9 cellular contexts compared by ENCODE assay signal in the genomic region with DNA sequence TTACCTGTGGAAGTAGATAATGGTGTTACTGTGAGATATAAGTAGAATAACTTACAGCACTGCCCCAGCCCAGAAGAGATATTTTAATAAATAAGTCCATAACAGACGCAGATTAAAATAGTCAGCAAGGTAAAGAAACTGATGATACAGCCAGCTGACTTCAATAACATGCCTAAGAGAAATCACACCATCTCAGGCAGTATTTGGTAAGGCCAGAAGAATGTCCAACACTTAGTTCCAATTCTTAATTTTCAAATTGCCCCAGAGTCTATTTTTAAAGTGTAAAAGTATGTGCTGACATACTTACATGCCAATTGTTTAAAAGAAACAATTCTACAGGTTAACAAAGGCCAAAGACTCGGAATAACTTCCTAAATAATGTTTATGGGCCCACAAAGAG. TPM values are rescaled to one million over a fixed set of nuclear protein-coding genes. Genes with fewer than 3 reads are reported as not detected.
DNase-seq lines count a peak whose midpoint lies in the region; ATAC-seq and TF ChIP-seq lines count a peak whose summit lies in the region.
"Had no signal": no experiment of that assay in that cellular context is flagged by ENCODE, and none has a peak within 500 bp of the region (broad histone marks: within the 10 kb centered on the region; RNA-seq: fewer than 3 reads in every experiment).

No MANE protein-coding gene starts in this region.

- H3K27ac Mint-ChIP-seq in HFFc6: peak overlapping the region; percentile 83
- H3K27ac Mint-ChIP-seq in activated B cell treated with CpG ODN at 0.5 μM for 24 hours: peak overlapping the region; percentile 86
- no peak overlapping the region for H3K27ac Mint-ChIP-seq in stimulated activated effector memory CD8-positive, alpha-beta T cell treated with anti-CD3 and anti-CD28 coated beads, Interleukin-12 subunit alpha, Interleukin-12 subunit beta, amount 100 ng/mL, for 72 hours
- H3K27ac Mint-ChIP-seq in effector memory CD8-positive, alpha-beta T cell: no peak overlapping the region

- H3K27me3 Mint-ChIP-seq in HFFc6 (ENCODE audit: insufficient read depth) (peaks cover 4% of the 10 kb centered on the region; the same call in 1 of the 2 replicates), activated B cell treated with CpG ODN at 0.5 μM for 24 hours (no peaks in the 10 kb centered on the region)
- peaks cover 64 to 89% of the 10 kb centered on the region in 2 donors for H3K27me3 Mint-ChIP-seq in effector memory CD8-positive, alpha-beta T cell

- intact Hi-C loops in activated B cell treated with CpG ODN at 0.5 μM for 24 hours (cut with micrococcal nuclease): loop anchor here (2.0 to 5.0 kb wide), 6 partner anchors 17 to 303 kb away; partner anchors contain the start of genes ACTL6A, MFN1 and USP13
- intact Hi-C loops in right cardiac atrium (cut with DNase I): loop anchor here in 1 of 4 donors (10.0 kb wide), 1 partner anchor 105 kb away; no protein-coding TSS in a partner anchor

- WGBS in right cardiac atrium: 26% methylated on average over 2 of the region's 2 CpGs

- no peak for DNase-seq in HFFc6
- DNase-seq in activated B cell treated with CpG ODN at 0.5 μM for 24 hours: no peak
- no peak for DNase-seq in right cardiac atrium
- no peak for DNase-seq in stimulated activated effector memory CD8-positive, alpha-beta T cell treated with anti-CD3 and anti-CD28 coated beads, Interleukin-12 subunit alpha, Interleukin-12 subunit beta, amount 100 ng/mL, for 72 hours (ENCODE audit: low spot score in 2 of 2)
- DNase-seq in effector memory CD8-positive, alpha-beta T cell: no peak
- no peak for DNase-seq in NCI-H2196 (lab: John Stamatoyannopoulos, UW; ENCODE audit: unreplicated experiment)
- DNase-seq in COR-L47 (lab: John Stamatoyannopoulos, UW): no peak
- DNase-seq: NCI-H510A treated with DMSO at 0.1 percent for 48 hours had no signal

- H3K4me1 Mint-ChIP-seq in HFFc6 (ENCODE audit: low read depth) (peaks cover 55% of the 10 kb centered on the region), activated B cell treated with CpG ODN at 0.5 μM for 24 hours (peaks cover 38% of the 10 kb centered on the region)
- H3K4me1 Mint-ChIP-seq in stimulated activated effector memory CD8-positive, alpha-beta T cell treated with anti-CD3 and anti-CD28 coated beads, Interleukin-12 subunit alpha, Interleukin-12 subunit beta, amount 100 ng/mL, for 72 hours: peaks cover 11% of the 10 kb centered on the region
- H3K4me1 Mint-ChIP-seq in effector memory CD8-positive, alpha-beta T cell (ENCODE audit: low read depth in 2 of 2): peaks cover 12 to 14% of the 10 kb centered on the region in 2 donors

- no peaks in the 10 kb centered on the region for H3K9me3 ChIP-seq in right cardiac atrium (ENCODE audit: control insufficient read depth, low read length)

- H3K4me3 Mint-ChIP-seq in HFFc6 (peak overlapping the region; percentile 93), activated B cell treated with CpG ODN at 0.5 μM for 24 hours (peak overlapping the region; percentile 90)
- peak overlapping the region; percentile 65 for H3K4me3 Mint-ChIP-seq in stimulated activated effector memory CD8-positive, alpha-beta T cell treated with anti-CD3 and anti-CD28 coated beads, Interleukin-12 subunit alpha, Interleukin-12 subunit beta, amount 100 ng/mL, for 72 hours
- peak overlapping the region in 1 of 2 donors; percentile 83 for H3K4me3 Mint-ChIP-seq in effector memory CD8-positive, alpha-beta T cell

- peak overlapping the region; percentile 79 for H3K27ac ChIP-seq in right cardiac atrium (ENCODE audit: low read length)

- no peaks in the 10 kb centered on the region for H3K27me3 ChIP-seq in right cardiac atrium (ENCODE audit: control insufficient read depth, insufficient read depth)

- CTCF ChIA-PET in activated B cell treated with CpG ODN at 0.5 μM for 24 hours (lab: Charles Lee): no interaction called here

- H3K9me3 Mint-ChIP-seq in HFFc6 (no peaks in the 10 kb centered on the region), activated B cell treated with CpG ODN at 0.5 μM for 24 hours (no peaks in the 10 kb centered on the region)
- no peaks in the 10 kb centered on the region for H3K9me3 Mint-ChIP-seq in stimulated activated effector memory CD8-positive, alpha-beta T cell treated with anti-CD3 and anti-CD28 coated beads, Interleukin-12 subunit alpha, Interleukin-12 subunit beta, amount 100 ng/mL, for 72 hours
- no peaks in the 10 kb centered on the region for H3K9me3 Mint-ChIP-seq in effector memory CD8-positive, alpha-beta T cell

- POLR2A ChIA-PET in activated B cell treated with CpG ODN at 0.5 μM for 24 hours (lab: Charles Lee): interaction anchor here (1.0 to 1.4 kb wide), 3 partner anchors 14 to 301 kb away, joined by 3 to 5 read pairs (median 4); partner anchors contain the start of genes ACTL6A and PIK3CA

- no peak for ATAC-seq in activated B cell treated with CpG ODN at 0.5 μM for 24 hours (ENCODE audit: low read depth)
- ATAC-seq in right cardiac atrium: no peak
- no peak for ATAC-seq in stimulated activated effector memory CD8-positive, alpha-beta T cell treated with anti-CD3 and anti-CD28 coated beads, Interleukin-12 subunit alpha, Interleukin-12 subunit beta, amount 100 ng/mL, for 72 hours
- no peak for ATAC-seq in effector memory CD8-positive, alpha-beta T cell (replicated peaks)
- ATAC-seq in HG02852 (IDR thresholded peaks at IDR 0.05; ENCODE audit: unreplicated experiment): no peak

- H3K4me3 ChIP-seq in right cardiac atrium (ENCODE audit: low read length): peak overlapping the region; percentile 86

- H3K4me1 ChIP-seq in right cardiac atrium (ENCODE audit: control insufficient read depth, insufficient read depth, low read length): peaks cover 8% of the 10 kb centered on the region

- H3K36me3 Mint-ChIP-seq in HFFc6 (ENCODE audit: low read depth): peaks cover 13% of the 10 kb centered on the region
- peaks cover 18% of the 10 kb centered on the region for H3K36me3 Mint-ChIP-seq in activated B cell treated with CpG ODN at 0.5 μM for 24 hours (ENCODE audit: low read depth)
- no peaks in the 10 kb centered on the region for H3K36me3 Mint-ChIP-seq in stimulated activated effector memory CD8-positive, alpha-beta T cell treated with anti-CD3 and anti-CD28 coated beads, Interleukin-12 subunit alpha, Interleukin-12 subunit beta, amount 100 ng/mL, for 72 hours
- peaks cover 5% of the 10 kb centered on the region for H3K36me3 Mint-ChIP-seq in effector memory CD8-positive, alpha-beta T cell (ENCODE audit: insufficient read depth)

- TF ChIP-seq CTCF in HFFc6 (IDR thresholded peaks at IDR 0.05) (no peak), activated B cell treated with CpG ODN at 0.5 μM for 24 hours (IDR thresholded peaks at IDR 0.05) (no peak)

RNA-seq across cellular contexts. Expression of gene GNB4, which starts 1.6 kb away (rescaled TPM):
- total RNA-seq in HFFc6 (2021; fragmentation: NEBNext Ultra II Directional; extraction: Animal tissue kit (Norgen Biotek cat#: 25700)): 10 to 100 TPM; 40.8 to 51.0 (median 46.3) TPM
- total RNA-seq in activated B cell treated with CpG ODN at 0.5 μM for 24 hours: 18.0 and 22.7 TPM in 2 replicates
- 10 to 100 TPM; 14.8 to 67.3 (median 17.3) TPM for total RNA-seq in right cardiac atrium
- 10.5 TPM for polyA plus RNA-seq in right cardiac atrium

Comparison
In these comparisons a context has a peak if more than half of its experiments do, and no peak if none do; other contexts are left out.
1. H3K27ac Mint-ChIP-seq: peak in HFFc6 (single experiment) and activated B cell treated with CpG ODN at 0.5 μM for 24 hours (single experiment); none in stimulated activated effector memory CD8-positive, alpha-beta T cell treated with anti-CD3 and anti-CD28 coated beads, Interleukin-12 subunit alpha, Interleukin-12 subunit beta, amount 100 ng/mL, for 72 hours (single experiment) and effector memory CD8-positive, alpha-beta T cell (0 of 2).